ENCODE assay signal across 8 cellular contexts in genomic region chr19:12932392-12933286, GRCh38. TPM values are rescaled to one million over a fixed set of nuclear protein-coding genes. Genes with fewer than 3 reads are reported as not detected.
DNase-seq lines count a peak whose midpoint lies in the region; ATAC-seq and TF ChIP-seq lines count a peak whose summit lies in the region.

No MANE protein-coding gene starts in this region.

- no peak for TF ChIP-seq CTCF in BE2C (IDR thresholded peaks at IDR 0.05; ENCODE audit: low read depth, low read length)
- TF ChIP-seq CTCF in choroid plexus epithelial cell (conservative IDR thresholded peaks at IDR 0.05; ENCODE audit: low read depth, low read length) = no peak

- intact Hi-C loops in naive thymus-derived CD4-positive, alpha-beta T cell (cut with micrococcal nuclease) = loop anchor here (1.0 to 10.0 kb wide), 8 partner anchors 13 to 1428 kb away; partner anchors contain the start of genes GCDH (in 2 of the 2), SYCE2 (in 2 of the 2), GADD45GIP1 (in 1 of the 2) and RAD23A (in 1 of the 2)

- H3K4me3 ChIP-seq in BE2C (ENCODE audit: low read depth, low read length) (peak overlapping the region; percentile 100), choroid plexus epithelial cell (ENCODE audit: low read depth, low read length) (peak overlapping the region; percentile 100)
- H3K4me3 ChIP-seq in Jurkat, Clone E6-1 (ENCODE audit: low read length) = peak overlapping the region; percentile 99
- peak overlapping the region; percentile 96 for H3K4me3 ChIP-seq in naive thymus-derived CD4-positive, alpha-beta T cell (ENCODE audit: low read length)

- H3K27me3 ChIP-seq in BE2C = no peaks in the 10 kb centered on the region
- H3K27me3 ChIP-seq in naive thymus-derived CD4-positive, alpha-beta T cell (ENCODE audit: control insufficient read depth in 2 of 2, insufficient read depth in 2 of 2, low read length in 2 of 2) = no peaks in the 10 kb centered on the region

- DNase-seq in BE2C (no peak), choroid plexus epithelial cell (ENCODE audit: low read depth) (no peak), NCI-H526 (lab: John Stamatoyannopoulos, UW) (no peak), NCI-H128 (lab: John Stamatoyannopoulos, UW; ENCODE audit: unreplicated experiment) (no peak), GM19240 (ENCODE audit: insufficient read length, low spot score) (no peak)
- DNase-seq in Jurkat, Clone E6-1 (ENCODE audit: low read depth, low spot score) = no peak
- DNase-seq in naive thymus-derived CD4-positive, alpha-beta T cell = no peak

- CTCF ChIA-PET in naive thymus-derived CD4-positive, alpha-beta T cell (lab: Charles Lee) = interaction anchor here (1.0 to 1.9 kb wide), 3 partner anchors 19 to 84 kb away, joined by 3 to 5 read pairs (median 3); no protein-coding TSS in a partner anchor

- H3K9me3 ChIP-seq in BE2C = no peaks in the 10 kb centered on the region
- no peaks in the 10 kb centered on the region for H3K9me3 ChIP-seq in naive thymus-derived CD4-positive, alpha-beta T cell (ENCODE audit: control insufficient read depth in 2 of 3, low read length in 3 of 3)

- ATAC-seq in naive thymus-derived CD4-positive, alpha-beta T cell = no peak
- no peak for ATAC-seq in HG03521 (IDR thresholded peaks at IDR 0.05; ENCODE audit: unreplicated experiment)

- POLR2A ChIA-PET in naive thymus-derived CD4-positive, alpha-beta T cell (lab: Charles Lee) = interaction anchor here (0.6 to 3.1 kb wide), 17 partner anchors 9 to 198 kb away, joined by 3 to 33 read pairs (median 4); partner anchors contain the start of genes GCDH, RAD23A and SYCE2

- peaks cover 34% of the 10 kb centered on the region for H3K36me3 ChIP-seq in BE2C
- peaks cover 0 to 35% (median 12%) of the 10 kb centered on the region in 3 experiments for H3K36me3 ChIP-seq in naive thymus-derived CD4-positive, alpha-beta T cell (ENCODE audit: control insufficient read depth in 2 of 3, insufficient read depth in 3 of 3, low read length in 3 of 3)

- peaks cover 24 to 52% (median 37%) of the 10 kb centered on the region in 7 donors for H3K4me1 Mint-ChIP-seq in naive thymus-derived CD4-positive, alpha-beta T cell

- H3K4me1 ChIP-seq in BE2C = peaks cover 3% of the 10 kb centered on the region; the same call in 1 of the 2 replicates
- H3K4me1 ChIP-seq in naive thymus-derived CD4-positive, alpha-beta T cell (ENCODE audit: control insufficient read depth in 2 of 2, insufficient read depth in 2 of 2, low read length in 2 of 2) = peaks cover 19 to 27% of the 10 kb centered on the region in 2 donors

- H3K27me3 Mint-ChIP-seq in naive thymus-derived CD4-positive, alpha-beta T cell = no peaks in the 10 kb centered on the region

- H3K4me3 Mint-ChIP-seq in naive thymus-derived CD4-positive, alpha-beta T cell = peak overlapping the region; percentile 88 to 99 (median 98)

- H3K27ac Mint-ChIP-seq in naive thymus-derived CD4-positive, alpha-beta T cell = peak overlapping the region; percentile 87 to 95 (median 92)

- H3K27ac ChIP-seq in naive thymus-derived CD4-positive, alpha-beta T cell (ENCODE audit: low read depth, low read length) = peak overlapping the region; percentile 76

- peaks cover 0 to 22% (median 5%) of the 10 kb centered on the region in 5 donors for H3K36me3 Mint-ChIP-seq in naive thymus-derived CD4-positive, alpha-beta T cell

- no peaks in the 10 kb centered on the region for H3K9me3 Mint-ChIP-seq in naive thymus-derived CD4-positive, alpha-beta T cell

RNA-seq across cellular contexts. Expression of gene FARSA, which starts 0.9 kb away (rescaled TPM):
- polyA plus RNA-seq in BE2C (2012; ENCODE audit: insufficient read depth, insufficient read length, low read depth) = 277 TPM
- 199 TPM for polyA plus RNA-seq in Jurkat, Clone E6-1 (2012; ENCODE audit: insufficient read depth, insufficient read length)
- 100 to 1,000 TPM in 1 of 5 experiments, 10 to 100 TPM in 4; 25.9 to 109 (median 52.6) TPM for total RNA-seq in naive thymus-derived CD4-positive, alpha-beta T cell
- 10 to 100 TPM; 58.0 to 88.3 TPM for polyA plus RNA-seq in naive thymus-derived CD4-positive, alpha-beta T cell

RNA-seq across cellular contexts. Expression of gene CALR, which starts 5.8 kb away (rescaled TPM):
- polyA plus RNA-seq in BE2C (2012; ENCODE audit: insufficient read depth, insufficient read length, low read depth) = 1,011 TPM
- polyA plus RNA-seq in Jurkat, Clone E6-1 (2012; ENCODE audit: insufficient read depth, insufficient read length) = 1,107 TPM
- total RNA-seq in naive thymus-derived CD4-positive, alpha-beta T cell = 1,000 to 10,000 TPM in 1 of 5 experiments, 100 to 1,000 TPM in 4; 449 to 1,130 (median 502) TPM
- polyA plus RNA-seq in naive thymus-derived CD4-positive, alpha-beta T cell = 100 to 1,000 TPM; 142 to 155 TPM

RNA-seq across cellular contexts. Expression of gene RAD23A, which starts 13.0 kb away (rescaled TPM):
- polyA plus RNA-seq in BE2C (2012; ENCODE audit: insufficient read depth, insufficient read length, low read depth) = 407 TPM
- polyA plus RNA-seq in Jurkat, Clone E6-1 (2012; ENCODE audit: insufficient read depth, insufficient read length) = 280 TPM
- total RNA-seq in naive thymus-derived CD4-positive, alpha-beta T cell = 100 to 1,000 TPM in 2 of 5 experiments, 10 to 100 TPM in 3; 75.0 to 111 (median 96.4) TPM
- 10 to 100 TPM; 85.5 to 87.2 TPM for polyA plus RNA-seq in naive thymus-derived CD4-positive, alpha-beta T cell

RNA-seq across cellular contexts. Expression of gene SYCE2, which starts 13.5 kb away (rescaled TPM):
- polyA plus RNA-seq in BE2C (2012; ENCODE audit: insufficient read depth, insufficient read length, low read depth) = 2.5 TPM
- polyA plus RNA-seq in Jurkat, Clone E6-1 (2012; ENCODE audit: insufficient read depth, insufficient read length) = 32.7 TPM
- 1 to 10 TPM in 3 of 5 experiments, under 1 TPM in 1, not detected in 1; 0.78 to 3.3 (median 2.3) TPM for total RNA-seq in naive thymus-derived CD4-positive, alpha-beta T cell
- 1 to 10 TPM in 1 of 2 donors, not detected in 1; 1.4 TPM for polyA plus RNA-seq in naive thymus-derived CD4-positive, alpha-beta T cell

RNA-seq across cellular contexts. Expression of gene GADD45GIP1, which starts 24.4 kb away (rescaled TPM):
- polyA plus RNA-seq in BE2C (2012; ENCODE audit: insufficient read depth, insufficient read length, low read depth) = 314 TPM
- 119 TPM for polyA plus RNA-seq in Jurkat, Clone E6-1 (2012; ENCODE audit: insufficient read depth, insufficient read length)
- total RNA-seq in naive thymus-derived CD4-positive, alpha-beta T cell = 10 to 100 TPM in 4 of 5 experiments, 1 to 10 TPM in 1; 8.5 to 17.0 (median 13.8) TPM
- 10 to 100 TPM; 58.1 to 60.3 TPM for polyA plus RNA-seq in naive thymus-derived CD4-positive, alpha-beta T cell
